Comparison of ENCODE assay signal across 1 cellular context in genomic region chr2:2880938-2881337, GRCh38.
TF ChIP-seq lines count a peak whose summit lies in the region.

No MANE protein-coding gene starts in this region.

TF ChIP-seq in GM23338, 12 proteins besides CTCF, POLR2A, EP300 and RAD21 (continued from another document):
- TF ChIP-seq ZNF462 (CRISPR knock-in tag; IDR thresholded peaks at IDR 0.05) (no peak), STAT1 (IDR thresholded peaks at IDR 0.05; ENCODE audit: unreplicated experiment) (no peak), ETS1 (IDR thresholded peaks at IDR 0.05) (no peak), EZH2 (IDR thresholded peaks at IDR 0.05; ENCODE audit: low read depth, unreplicated experiment) (no peak), ZNF331 (CRISPR knock-in tag; IDR thresholded peaks at IDR 0.05; ENCODE audit: low read depth) (no peak)
